ENCODE assay signal across 1 cellular context in the genomic region with DNA sequence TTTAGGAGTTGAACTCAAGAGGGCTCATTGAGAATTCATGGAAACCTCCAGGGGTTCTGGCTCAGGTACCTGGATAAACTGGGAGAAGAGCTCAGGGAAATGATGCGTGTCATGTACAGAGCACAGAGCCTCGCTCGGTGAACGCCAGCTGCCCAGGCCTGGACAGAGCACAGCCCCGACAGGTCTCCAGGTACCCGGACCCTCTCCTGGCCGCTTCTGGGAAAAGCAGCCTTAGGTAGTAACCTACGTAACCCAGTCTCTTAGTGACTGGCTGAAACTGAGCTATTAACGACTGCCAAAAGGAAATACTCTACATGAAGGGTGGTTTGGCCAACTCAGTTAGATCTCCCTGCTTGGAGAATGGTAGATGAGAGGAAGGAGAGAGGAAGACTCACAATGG.
TF ChIP-seq lines count a peak whose summit lies in the region.

No MANE protein-coding gene starts in this region.

TF ChIP-seq in GM23338, 12 proteins besides CTCF, POLR2A, EP300 and RAD21 (continued from another document):
- TF ChIP-seq, protein P1, sequence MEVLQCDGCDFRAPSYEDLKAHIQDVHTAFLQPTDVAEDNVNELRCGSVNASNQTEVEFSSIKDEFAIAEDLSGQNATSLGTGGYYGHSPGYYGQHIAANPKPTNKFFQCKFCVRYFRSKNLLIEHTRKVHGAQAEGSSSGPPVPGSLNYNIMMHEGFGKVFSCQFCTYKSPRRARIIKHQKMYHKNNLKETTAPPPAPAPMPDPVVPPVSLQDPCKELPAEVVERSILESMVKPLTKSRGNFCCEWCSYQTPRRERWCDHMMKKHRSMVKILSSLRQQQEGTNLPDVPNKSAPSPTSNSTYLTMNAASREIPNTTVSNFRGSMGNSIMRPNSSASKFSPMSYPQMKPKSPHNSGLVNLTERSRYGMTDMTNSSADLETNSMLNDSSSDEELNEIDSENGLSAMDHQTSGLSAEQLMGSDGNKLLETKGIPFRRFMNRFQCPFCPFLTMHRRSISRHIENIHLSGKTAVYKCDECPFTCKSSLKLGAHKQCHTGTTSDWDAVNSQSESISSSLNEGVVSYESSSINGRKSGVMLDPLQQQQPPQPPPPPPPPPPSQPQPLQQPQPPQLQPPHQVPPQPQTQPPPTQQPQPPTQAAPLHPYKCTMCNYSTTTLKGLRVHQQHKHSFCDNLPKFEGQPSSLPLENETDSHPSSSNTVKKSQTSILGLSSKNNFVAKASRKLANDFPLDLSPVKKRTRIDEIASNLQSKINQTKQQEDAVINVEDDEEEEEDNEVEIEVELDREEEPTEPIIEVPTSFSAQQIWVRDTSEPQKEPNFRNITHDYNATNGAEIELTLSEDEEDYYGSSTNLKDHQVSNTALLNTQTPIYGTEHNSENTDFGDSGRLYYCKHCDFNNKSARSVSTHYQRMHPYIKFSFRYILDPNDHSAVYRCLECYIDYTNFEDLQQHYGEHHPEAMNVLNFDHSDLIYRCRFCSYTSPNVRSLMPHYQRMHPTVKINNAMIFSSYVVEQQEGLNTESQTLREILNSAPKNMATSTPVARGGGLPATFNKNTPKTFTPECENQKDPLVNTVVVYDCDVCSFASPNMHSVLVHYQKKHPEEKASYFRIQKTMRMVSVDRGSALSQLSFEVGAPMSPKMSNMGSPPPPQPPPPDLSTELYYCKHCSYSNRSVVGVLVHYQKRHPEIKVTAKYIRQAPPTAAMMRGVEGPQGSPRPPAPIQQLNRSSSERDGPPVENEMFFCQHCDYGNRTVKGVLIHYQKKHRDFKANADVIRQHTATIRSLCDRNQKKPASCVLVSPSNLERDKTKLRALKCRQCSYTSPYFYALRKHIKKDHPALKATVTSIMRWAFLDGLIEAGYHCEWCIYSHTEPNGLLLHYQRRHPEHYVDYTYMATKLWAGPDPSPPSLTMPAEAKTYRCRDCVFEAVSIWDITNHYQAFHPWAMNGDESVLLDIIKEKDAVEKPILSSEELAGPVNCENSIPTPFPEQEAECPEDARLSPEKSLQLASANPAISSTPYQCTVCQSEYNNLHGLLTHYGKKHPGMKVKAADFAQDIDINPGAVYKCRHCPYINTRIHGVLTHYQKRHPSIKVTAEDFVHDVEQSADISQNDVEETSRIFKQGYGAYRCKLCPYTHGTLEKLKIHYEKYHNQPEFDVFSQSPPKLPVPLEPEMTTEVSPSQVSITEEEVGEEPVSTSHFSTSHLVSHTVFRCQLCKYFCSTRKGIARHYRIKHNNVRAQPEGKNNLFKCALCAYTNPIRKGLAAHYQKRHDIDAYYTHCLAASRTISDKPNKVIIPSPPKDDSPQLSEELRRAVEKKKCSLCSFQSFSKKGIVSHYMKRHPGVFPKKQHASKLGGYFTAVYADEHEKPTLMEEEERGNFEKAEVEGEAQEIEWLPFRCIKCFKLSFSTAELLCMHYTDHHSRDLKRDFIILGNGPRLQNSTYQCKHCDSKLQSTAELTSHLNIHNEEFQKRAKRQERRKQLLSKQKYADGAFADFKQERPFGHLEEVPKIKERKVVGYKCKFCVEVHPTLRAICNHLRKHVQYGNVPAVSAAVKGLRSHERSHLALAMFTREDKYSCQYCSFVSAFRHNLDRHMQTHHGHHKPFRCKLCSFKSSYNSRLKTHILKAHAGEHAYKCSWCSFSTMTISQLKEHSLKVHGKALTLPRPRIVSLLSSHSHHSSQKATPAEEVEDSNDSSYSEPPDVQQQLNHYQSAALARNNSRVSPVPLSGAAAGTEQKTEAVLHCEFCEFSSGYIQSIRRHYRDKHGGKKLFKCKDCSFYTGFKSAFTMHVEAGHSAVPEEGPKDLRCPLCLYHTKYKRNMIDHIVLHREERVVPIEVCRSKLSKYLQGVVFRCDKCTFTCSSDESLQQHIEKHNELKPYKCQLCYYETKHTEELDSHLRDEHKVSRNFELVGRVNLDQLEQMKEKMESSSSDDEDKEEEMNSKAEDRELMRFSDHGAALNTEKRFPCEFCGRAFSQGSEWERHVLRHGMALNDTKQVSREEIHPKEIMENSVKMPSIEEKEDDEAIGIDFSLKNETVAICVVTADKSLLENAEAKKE (CRISPR knock-in tag; IDR thresholded peaks at IDR 0.05), result no peak
- TF ChIP-seq, protein P2, sequence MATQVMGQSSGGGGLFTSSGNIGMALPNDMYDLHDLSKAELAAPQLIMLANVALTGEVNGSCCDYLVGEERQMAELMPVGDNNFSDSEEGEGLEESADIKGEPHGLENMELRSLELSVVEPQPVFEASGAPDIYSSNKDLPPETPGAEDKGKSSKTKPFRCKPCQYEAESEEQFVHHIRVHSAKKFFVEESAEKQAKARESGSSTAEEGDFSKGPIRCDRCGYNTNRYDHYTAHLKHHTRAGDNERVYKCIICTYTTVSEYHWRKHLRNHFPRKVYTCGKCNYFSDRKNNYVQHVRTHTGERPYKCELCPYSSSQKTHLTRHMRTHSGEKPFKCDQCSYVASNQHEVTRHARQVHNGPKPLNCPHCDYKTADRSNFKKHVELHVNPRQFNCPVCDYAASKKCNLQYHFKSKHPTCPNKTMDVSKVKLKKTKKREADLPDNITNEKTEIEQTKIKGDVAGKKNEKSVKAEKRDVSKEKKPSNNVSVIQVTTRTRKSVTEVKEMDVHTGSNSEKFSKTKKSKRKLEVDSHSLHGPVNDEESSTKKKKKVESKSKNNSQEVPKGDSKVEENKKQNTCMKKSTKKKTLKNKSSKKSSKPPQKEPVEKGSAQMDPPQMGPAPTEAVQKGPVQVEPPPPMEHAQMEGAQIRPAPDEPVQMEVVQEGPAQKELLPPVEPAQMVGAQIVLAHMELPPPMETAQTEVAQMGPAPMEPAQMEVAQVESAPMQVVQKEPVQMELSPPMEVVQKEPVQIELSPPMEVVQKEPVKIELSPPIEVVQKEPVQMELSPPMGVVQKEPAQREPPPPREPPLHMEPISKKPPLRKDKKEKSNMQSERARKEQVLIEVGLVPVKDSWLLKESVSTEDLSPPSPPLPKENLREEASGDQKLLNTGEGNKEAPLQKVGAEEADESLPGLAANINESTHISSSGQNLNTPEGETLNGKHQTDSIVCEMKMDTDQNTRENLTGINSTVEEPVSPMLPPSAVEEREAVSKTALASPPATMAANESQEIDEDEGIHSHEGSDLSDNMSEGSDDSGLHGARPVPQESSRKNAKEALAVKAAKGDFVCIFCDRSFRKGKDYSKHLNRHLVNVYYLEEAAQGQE (IDR thresholded peaks at IDR 0.05; ENCODE audit: unreplicated experiment), result no peak
- TF ChIP-seq EZH2 (IDR thresholded peaks at IDR 0.05; ENCODE audit: low read depth, unreplicated experiment) (no peak), EZH2phosphoT487 (IDR thresholded peaks at IDR 0.05; ENCODE audit: unreplicated experiment) (no peak), ZNF331 (CRISPR knock-in tag; IDR thresholded peaks at IDR 0.05; ENCODE audit: low read depth) (no peak), JUNB (IDR thresholded peaks at IDR 0.05; ENCODE audit: unreplicated experiment) (no peak), CREB1 (CRISPR knock-in tag; IDR thresholded peaks at IDR 0.05; ENCODE audit: low read depth) (no peak), ZNF114 (CRISPR knock-in tag; IDR thresholded peaks at IDR 0.05) (no peak)
- TF ChIP-seq, protein P3, sequence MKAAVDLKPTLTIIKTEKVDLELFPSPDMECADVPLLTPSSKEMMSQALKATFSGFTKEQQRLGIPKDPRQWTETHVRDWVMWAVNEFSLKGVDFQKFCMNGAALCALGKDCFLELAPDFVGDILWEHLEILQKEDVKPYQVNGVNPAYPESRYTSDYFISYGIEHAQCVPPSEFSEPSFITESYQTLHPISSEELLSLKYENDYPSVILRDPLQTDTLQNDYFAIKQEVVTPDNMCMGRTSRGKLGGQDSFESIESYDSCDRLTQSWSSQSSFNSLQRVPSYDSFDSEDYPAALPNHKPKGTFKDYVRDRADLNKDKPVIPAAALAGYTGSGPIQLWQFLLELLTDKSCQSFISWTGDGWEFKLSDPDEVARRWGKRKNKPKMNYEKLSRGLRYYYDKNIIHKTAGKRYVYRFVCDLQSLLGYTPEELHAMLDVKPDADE (IDR thresholded peaks at IDR 0.05), result no peak
